Comparison of ENCODE assay signal across 8 cellular contexts in genomic region chr13:20773194-20774080, GRCh38. TPM values are rescaled to one million over a fixed set of nuclear protein-coding genes. Genes with fewer than 3 reads are reported as not detected.
A peak's percentile ranks its signal among the peaks of the same experiment; 100 is the strongest.
DNase-seq lines count a peak whose midpoint lies in the region; ATAC-seq, FAIRE-seq and TF ChIP-seq lines count a peak whose summit lies in the region.

Gene EEF1AKMT1, minus strand, starts transcription at chr13:20773961. Its CDS starts 16,363 bp downstream, at chr13:20757598.

- H2AFZ ChIP-seq in HepG2 (ENCODE audit: low read length), result peak within 1 kb of the TSS; percentile 93

- peak within 1 kb of the TSS; percentile 74 to 95 (median 86) for H3K4me2 ChIP-seq in BLaER1 treated with 17β-estradiol and CSF1 and Interleukin-3, amounts not matched to agents 10 nM and 100 nM
- peak within 1 kb of the TSS; percentile 91 for H3K4me2 ChIP-seq in HepG2 (ENCODE audit: low read depth, low read length)

- BruUV-seq in HepG2 (replicated peaks; lab: Mats Ljungman, UMichigan), result TSS peak; percentile 76

- WGBS in HepG2 (ENCODE audit: low lambda C conversion rate), result under 1% methylated on average over 27 of the region's 72 CpGs

- H3K9ac ChIP-seq in BLaER1 treated with 17β-estradiol and CSF1 and Interleukin-3, amounts not matched to agents 10 nM and 100 nM, result peak within 1 kb of the TSS; percentile 87 to 97 (median 93)
- peak within 1 kb of the TSS; percentile 92 for H3K9ac ChIP-seq in HepG2 (ENCODE audit: insufficient read depth, low read depth, low read length)

- peaks cover 14% of the 10 kb centered on the region for H3K79me2 ChIP-seq in HepG2 (ENCODE audit: insufficient read depth, low read length)

- CTCF ChIA-PET in HepG2 (lab: Yijun Ruan, JAX; ENCODE audit: low intra/inter-chr PET ratio, low total read pairs), result no interaction called here

- H3K36me3 ChIP-seq in BLaER1 treated with 17β-estradiol and CSF1 and Interleukin-3, amounts not matched to agents 10 nM and 100 nM, result peaks cover 25 to 52% (median 43%) of the 10 kb centered on the region in 11 experiments
- no peaks in the 10 kb centered on the region for H3K36me3 ChIP-seq in HepG2 (replicated peaks in 1 of 2; ENCODE audit: control insufficient read depth in 1 of 2, insufficient read depth in 2 of 2, low read length in 2 of 2)

- peak; percentile 97 for DNase-seq in NCI-H748 (lab: John Stamatoyannopoulos, UW; ENCODE audit: unreplicated experiment)
- DNase-seq in activated CD4-positive, alpha-beta T cell treated with anti-CD3 and anti-CD28 coated beads, Interleukin-2, amount 50 U/mL, for 4 hours, result peak; percentile 93
- DNase-seq in dermis blood vessel endothelial cell, result peak; percentile 95
- DNase-seq in HepG2 (ENCODE audit: low spot score), result peak; percentile 81
- peak; percentile 93 to 95 for DNase-seq in stimulated activated CD4-positive, alpha-beta T cell treated with anti-CD3 and anti-CD28 coated beads, Interleukin-2, amount 100 ng/mL, for 48 hours

- TF ChIP-seq RAD21 in HepG2 (CRISPR knock-in tag; IDR thresholded peaks at IDR 0.05), result 0 out of 2 replicates have a peak, but pooled peaks have one; percentile 48

- peak within 1 kb of the TSS; percentile 61 to 81 (median 68) for H3K4me3 ChIP-seq in BLaER1 treated with 17β-estradiol and CSF1 and Interleukin-3, amounts not matched to agents 10 nM and 100 nM
- H3K4me3 ChIP-seq in HepG2 (replicated peaks in 1 of 3; ENCODE audit: insufficient read depth in 1 of 3, low read depth in 2 of 3, low read length in 3 of 3), result peak within 1 kb of the TSS; percentile 70 to 86 (median 74)

- TF ChIP-seq EP300 in HepG2 (IDR thresholded peaks at IDR 0.05; ENCODE audit: low read depth in 2 of 2, low read length in 2 of 2) (no peak), HepG2 (CRISPR knock-in tag; IDR thresholded peaks at IDR 0.05; ENCODE audit: borderline replicate concordance) (no peak; the same call in 1 of the 2 replicates)

- TF ChIP-seq POLR2A in HepG2 (IDR thresholded peaks at IDR 0.05; ENCODE audit: insufficient read depth in 1 of 2, low read depth in 2 of 2, low read length in 2 of 2), result peak; percentile 93 to 95

- peaks cover 8 to 20% (median 10%) of the 10 kb centered on the region in 10 experiments; a peak in 19 of 20 replicates for H3K4me1 ChIP-seq in BLaER1 treated with 17β-estradiol and CSF1 and Interleukin-3, amounts not matched to agents 10 nM and 100 nM
- peaks cover 41% of the 10 kb centered on the region for H3K4me1 ChIP-seq in HepG2 (ENCODE audit: insufficient read depth, low read length)

- in situ Hi-C loops in HepG2 (cut with HindIII; ENCODE audit: extremely low pct_ligation_motif_present, low pct_unique_long_range_greater_than_20kb), result no loop called here

- H3K9me3 ChIP-seq in BLaER1 treated with 17β-estradiol and CSF1 and Interleukin-3, amounts not matched to agents 10 nM and 100 nM (replicated peaks in 1 of 11), result peaks cover 26 to 39% (median 34%) of the 10 kb centered on the region in 11 experiments
- no peaks in the 10 kb centered on the region for H3K9me3 ChIP-seq in HepG2 (ENCODE audit: low read length)

- no peak for FAIRE-seq in HepG2 (lab: Jason Lieb, UNC)

- POLR2A ChIA-PET in HepG2 (lab: Yijun Ruan, JAX), result no interaction called here

- intact Hi-C loops in HepG2 (cut with micrococcal nuclease; ENCODE audit: unreplicated experiment), result loop anchor here (5.0 kb wide), 1 partner anchor 276 kb away; no protein-coding TSS in a partner anchor

- no peaks in the 10 kb centered on the region for H4K20me1 ChIP-seq in BLaER1 treated with 17β-estradiol and CSF1 and Interleukin-3, amounts not matched to agents 10 nM and 100 nM
- H4K20me1 ChIP-seq in HepG2 (ENCODE audit: insufficient read depth, low read length), result no peaks in the 10 kb centered on the region

- TF ChIP-seq CTCF in HepG2 (CRISPR knock-in tag; IDR thresholded peaks at IDR 0.05), result peak; percentile 13; the same call in 1 of the 2 replicates

- peak within 1 kb of the TSS; percentile 87 to 99 (median 96) for H3K27ac ChIP-seq in BLaER1 treated with 17β-estradiol and CSF1 and Interleukin-3, amounts not matched to agents 10 nM and 100 nM
- H3K27ac ChIP-seq in HepG2 (ENCODE audit: extremely low read length, insufficient read depth, low read length), result peak within 1 kb of the TSS; percentile 98

- peak; percentile 90 for ATAC-seq in GM19372 (IDR thresholded peaks at IDR 0.05; ENCODE audit: low read depth, unreplicated experiment)
- ATAC-seq in HG03521 (IDR thresholded peaks at IDR 0.05; ENCODE audit: unreplicated experiment), result peak; percentile 92
- peak; percentile 94 for ATAC-seq in HepG2

- H3K27me3 ChIP-seq in BLaER1 treated with 17β-estradiol and CSF1 and Interleukin-3, amounts not matched to agents 10 nM and 100 nM, result no peaks in the 10 kb centered on the region
- no peaks in the 10 kb centered on the region for H3K27me3 ChIP-seq in HepG2 (ENCODE audit: control insufficient read depth in 1 of 2, insufficient read depth in 2 of 2, low read length in 2 of 2)

TF ChIP-seq in HepG2, 621 proteins besides CTCF, POLR2A, EP300 and RAD21 (continues in another document):
- TF ChIP-seq ZBTB3 (CRISPR knock-in tag; IDR thresholded peaks at IDR 0.05; ENCODE audit: borderline replicate concordance, low read depth), result no peak
- TF ChIP-seq ZNF432 (CRISPR knock-in tag; IDR thresholded peaks at IDR 0.05; ENCODE audit: borderline replicate concordance), result no peak
- no peak for TF ChIP-seq LRRFIP1 (CRISPR knock-in tag; conservative IDR thresholded peaks at IDR 0.05)
- TF ChIP-seq AKAP8 (CRISPR knock-in tag; IDR thresholded peaks at IDR 0.05), result peak; percentile 72
- TF ChIP-seq MATR3 (CRISPR knock-in tag; IDR thresholded peaks at IDR 0.05), result no peak
- TF ChIP-seq ZNF639 (CRISPR knock-in tag; conservative IDR thresholded peaks at IDR 0.05), result 0 out of 2 replicates have a peak, but pooled peaks have one; percentile 62
- no peak for TF ChIP-seq FOXA1 (IDR thresholded peaks at IDR 0.05)
- 0 out of 2 replicates have a peak, but pooled peaks have one; percentile 16 for TF ChIP-seq FOXA1 (CRISPR knock-in tag; IDR thresholded peaks at IDR 0.05)
- TF ChIP-seq ZNF263 (CRISPR knock-in tag; IDR thresholded peaks at IDR 0.05), result 0 out of 2 replicates have a peak, but pooled peaks have one; percentile 32
- no peak for TF ChIP-seq ZNF644 (CRISPR knock-in tag; IDR thresholded peaks at IDR 0.05; ENCODE audit: low read depth)
- TF ChIP-seq HDAC6 (IDR thresholded peaks at IDR 0.05; ENCODE audit: low read depth, low read length), result no peak

RNA-seq across cellular contexts. Expression of gene EEF1AKMT1, which starts in this region (rescaled TPM):
- total RNA-seq in dermis blood vessel endothelial cell (7.7 and 10.0 TPM in 2 replicates), HepG2 (2016; rRNA removed; fragmentation: Illumina TruSeq; extraction: Trizol) (16.1 and 23.5 TPM in 2 replicates)
- 10.4 and 11.3 TPM in 2 replicates for total RNA-seq in HepG2 (2016; cell fraction: cytosol; rRNA removed; fragmentation: Illumina TruSeq; extraction: Trizol; ENCODE audit: low read depth)
- total RNA-seq in HepG2 (2016; cell fraction: insoluble cytoplasmic fraction; rRNA removed; fragmentation: Illumina TruSeq; extraction: Trizol), result 17.2 and 23.4 TPM in 2 replicates
- 11.2 and 13.3 TPM in 2 replicates for total RNA-seq in HepG2 (2016; cell fraction: membrane; rRNA removed; fragmentation: Illumina TruSeq; extraction: Trizol)
- total RNA-seq in HepG2 (2016; cell fraction: nucleus; rRNA removed; fragmentation: Illumina TruSeq; extraction: Trizol), result 5.8 and 7.0 TPM in 2 replicates
- polyA plus RNA-seq in HepG2 (2011; rRNA removed), result 4.9 and 6.0 TPM in 2 replicates
- 3.7 and 5.7 TPM in 2 replicates for polyA plus RNA-seq in HepG2 (2011; cell fraction: cytosol; rRNA removed)
- polyA plus RNA-seq in HepG2 (2011; cell fraction: nucleus; rRNA removed), result 2.5 and 3.8 TPM in 2 replicates
- 8.9 and 9.5 TPM in 2 replicates for polyA plus RNA-seq in HepG2 (2012)
- polyA plus RNA-seq in HepG2 (2016; cell fraction: cytosol; fragmentation: Illumina TruSeq; extraction: Trizol; ENCODE audit: low read depth), result 9.6 and 10.7 TPM in 2 replicates
- 28.0 and 28.9 TPM in 2 replicates for polyA plus RNA-seq in HepG2 (2016; cell fraction: insoluble cytoplasmic fraction; fragmentation: Illumina TruSeq; extraction: Trizol; ENCODE audit: low read depth)
- 10.6 and 13.7 TPM in 2 replicates for polyA plus RNA-seq in HepG2 (2016; cell fraction: membrane; fragmentation: Illumina TruSeq; extraction: Trizol; ENCODE audit: low read depth)
- 10.0 and 13.0 TPM in 2 replicates for polyA plus RNA-seq in HepG2 (2016; cell fraction: nucleus; fragmentation: Illumina TruSeq; extraction: Trizol; ENCODE audit: insufficient read depth, low read depth)
- polyA minus RNA-seq in HepG2 (2011; rRNA and poly(A)+ RNA removed; ENCODE audit: low replicate concordance), result 1.2 and 2.8 TPM in 2 replicates
- 1.6 and 4.0 TPM in 2 replicates for polyA minus RNA-seq in HepG2 (2011; cell fraction: cytosol; rRNA and poly(A)+ RNA removed)
- polyA minus RNA-seq in HepG2 (2011; cell fraction: nucleus; rRNA and poly(A)+ RNA removed), result 5.5 and 6.7 TPM in 2 replicates

Comparison
In these comparisons a context has a peak if more than half of its experiments do, and no peak if none do; other contexts are left out.
1. Peak in every context shown above with its lines: DNase-seq, ATAC-seq, H3K4me3 ChIP-seq and H3K27ac ChIP-seq.